In genomic region chr1:247530785-247531184, GRCh38 we compare ENCODE assay signal across 3 cellular contexts.
TF ChIP-seq lines count a peak whose summit lies in the region.

No MANE protein-coding gene starts in this region.

TF ChIP-seq in SK-N-SH, 30 proteins besides CTCF, POLR2A, EP300 and RAD21:
- TF ChIP-seq, protein P1, sequence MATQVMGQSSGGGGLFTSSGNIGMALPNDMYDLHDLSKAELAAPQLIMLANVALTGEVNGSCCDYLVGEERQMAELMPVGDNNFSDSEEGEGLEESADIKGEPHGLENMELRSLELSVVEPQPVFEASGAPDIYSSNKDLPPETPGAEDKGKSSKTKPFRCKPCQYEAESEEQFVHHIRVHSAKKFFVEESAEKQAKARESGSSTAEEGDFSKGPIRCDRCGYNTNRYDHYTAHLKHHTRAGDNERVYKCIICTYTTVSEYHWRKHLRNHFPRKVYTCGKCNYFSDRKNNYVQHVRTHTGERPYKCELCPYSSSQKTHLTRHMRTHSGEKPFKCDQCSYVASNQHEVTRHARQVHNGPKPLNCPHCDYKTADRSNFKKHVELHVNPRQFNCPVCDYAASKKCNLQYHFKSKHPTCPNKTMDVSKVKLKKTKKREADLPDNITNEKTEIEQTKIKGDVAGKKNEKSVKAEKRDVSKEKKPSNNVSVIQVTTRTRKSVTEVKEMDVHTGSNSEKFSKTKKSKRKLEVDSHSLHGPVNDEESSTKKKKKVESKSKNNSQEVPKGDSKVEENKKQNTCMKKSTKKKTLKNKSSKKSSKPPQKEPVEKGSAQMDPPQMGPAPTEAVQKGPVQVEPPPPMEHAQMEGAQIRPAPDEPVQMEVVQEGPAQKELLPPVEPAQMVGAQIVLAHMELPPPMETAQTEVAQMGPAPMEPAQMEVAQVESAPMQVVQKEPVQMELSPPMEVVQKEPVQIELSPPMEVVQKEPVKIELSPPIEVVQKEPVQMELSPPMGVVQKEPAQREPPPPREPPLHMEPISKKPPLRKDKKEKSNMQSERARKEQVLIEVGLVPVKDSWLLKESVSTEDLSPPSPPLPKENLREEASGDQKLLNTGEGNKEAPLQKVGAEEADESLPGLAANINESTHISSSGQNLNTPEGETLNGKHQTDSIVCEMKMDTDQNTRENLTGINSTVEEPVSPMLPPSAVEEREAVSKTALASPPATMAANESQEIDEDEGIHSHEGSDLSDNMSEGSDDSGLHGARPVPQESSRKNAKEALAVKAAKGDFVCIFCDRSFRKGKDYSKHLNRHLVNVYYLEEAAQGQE (IDR thresholded peaks at IDR 0.05; ENCODE audit: low read depth, low read length): no peak

TF ChIP-seq in SK-N-SH treated with all-trans-retinoic acid at 6 μM for 48 hours, 23 proteins besides CTCF, POLR2A, EP300 and RAD21 (continued from another document):
- TF ChIP-seq, protein P2, sequence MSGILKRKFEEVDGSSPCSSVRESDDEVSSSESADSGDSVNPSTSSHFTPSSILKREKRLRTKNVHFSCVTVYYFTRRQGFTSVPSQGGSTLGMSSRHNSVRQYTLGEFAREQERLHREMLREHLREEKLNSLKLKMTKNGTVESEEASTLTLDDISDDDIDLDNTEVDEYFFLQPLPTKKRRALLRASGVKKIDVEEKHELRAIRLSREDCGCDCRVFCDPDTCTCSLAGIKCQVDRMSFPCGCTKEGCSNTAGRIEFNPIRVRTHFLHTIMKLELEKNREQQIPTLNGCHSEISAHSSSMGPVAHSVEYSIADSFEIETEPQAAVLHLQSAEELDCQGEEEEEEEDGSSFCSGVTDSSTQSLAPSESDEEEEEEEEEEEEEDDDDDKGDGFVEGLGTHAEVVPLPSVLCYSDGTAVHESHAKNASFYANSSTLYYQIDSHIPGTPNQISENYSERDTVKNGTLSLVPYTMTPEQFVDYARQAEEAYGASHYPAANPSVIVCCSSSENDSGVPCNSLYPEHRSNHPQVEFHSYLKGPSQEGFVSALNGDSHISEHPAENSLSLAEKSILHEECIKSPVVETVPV (CRISPR knock-in tag; IDR thresholded peaks at IDR 0.05): no peak
- TF ChIP-seq ARNTL (CRISPR knock-in tag; IDR thresholded peaks at IDR 0.05; ENCODE audit: borderline replicate concordance, low read depth): no peak

TF ChIP-seq in GM23338, 12 proteins besides CTCF, POLR2A, EP300 and RAD21 (continued from another document):
- TF ChIP-seq, protein P1 (IDR thresholded peaks at IDR 0.05; ENCODE audit: unreplicated experiment): no peak
- TF ChIP-seq, protein P3, sequence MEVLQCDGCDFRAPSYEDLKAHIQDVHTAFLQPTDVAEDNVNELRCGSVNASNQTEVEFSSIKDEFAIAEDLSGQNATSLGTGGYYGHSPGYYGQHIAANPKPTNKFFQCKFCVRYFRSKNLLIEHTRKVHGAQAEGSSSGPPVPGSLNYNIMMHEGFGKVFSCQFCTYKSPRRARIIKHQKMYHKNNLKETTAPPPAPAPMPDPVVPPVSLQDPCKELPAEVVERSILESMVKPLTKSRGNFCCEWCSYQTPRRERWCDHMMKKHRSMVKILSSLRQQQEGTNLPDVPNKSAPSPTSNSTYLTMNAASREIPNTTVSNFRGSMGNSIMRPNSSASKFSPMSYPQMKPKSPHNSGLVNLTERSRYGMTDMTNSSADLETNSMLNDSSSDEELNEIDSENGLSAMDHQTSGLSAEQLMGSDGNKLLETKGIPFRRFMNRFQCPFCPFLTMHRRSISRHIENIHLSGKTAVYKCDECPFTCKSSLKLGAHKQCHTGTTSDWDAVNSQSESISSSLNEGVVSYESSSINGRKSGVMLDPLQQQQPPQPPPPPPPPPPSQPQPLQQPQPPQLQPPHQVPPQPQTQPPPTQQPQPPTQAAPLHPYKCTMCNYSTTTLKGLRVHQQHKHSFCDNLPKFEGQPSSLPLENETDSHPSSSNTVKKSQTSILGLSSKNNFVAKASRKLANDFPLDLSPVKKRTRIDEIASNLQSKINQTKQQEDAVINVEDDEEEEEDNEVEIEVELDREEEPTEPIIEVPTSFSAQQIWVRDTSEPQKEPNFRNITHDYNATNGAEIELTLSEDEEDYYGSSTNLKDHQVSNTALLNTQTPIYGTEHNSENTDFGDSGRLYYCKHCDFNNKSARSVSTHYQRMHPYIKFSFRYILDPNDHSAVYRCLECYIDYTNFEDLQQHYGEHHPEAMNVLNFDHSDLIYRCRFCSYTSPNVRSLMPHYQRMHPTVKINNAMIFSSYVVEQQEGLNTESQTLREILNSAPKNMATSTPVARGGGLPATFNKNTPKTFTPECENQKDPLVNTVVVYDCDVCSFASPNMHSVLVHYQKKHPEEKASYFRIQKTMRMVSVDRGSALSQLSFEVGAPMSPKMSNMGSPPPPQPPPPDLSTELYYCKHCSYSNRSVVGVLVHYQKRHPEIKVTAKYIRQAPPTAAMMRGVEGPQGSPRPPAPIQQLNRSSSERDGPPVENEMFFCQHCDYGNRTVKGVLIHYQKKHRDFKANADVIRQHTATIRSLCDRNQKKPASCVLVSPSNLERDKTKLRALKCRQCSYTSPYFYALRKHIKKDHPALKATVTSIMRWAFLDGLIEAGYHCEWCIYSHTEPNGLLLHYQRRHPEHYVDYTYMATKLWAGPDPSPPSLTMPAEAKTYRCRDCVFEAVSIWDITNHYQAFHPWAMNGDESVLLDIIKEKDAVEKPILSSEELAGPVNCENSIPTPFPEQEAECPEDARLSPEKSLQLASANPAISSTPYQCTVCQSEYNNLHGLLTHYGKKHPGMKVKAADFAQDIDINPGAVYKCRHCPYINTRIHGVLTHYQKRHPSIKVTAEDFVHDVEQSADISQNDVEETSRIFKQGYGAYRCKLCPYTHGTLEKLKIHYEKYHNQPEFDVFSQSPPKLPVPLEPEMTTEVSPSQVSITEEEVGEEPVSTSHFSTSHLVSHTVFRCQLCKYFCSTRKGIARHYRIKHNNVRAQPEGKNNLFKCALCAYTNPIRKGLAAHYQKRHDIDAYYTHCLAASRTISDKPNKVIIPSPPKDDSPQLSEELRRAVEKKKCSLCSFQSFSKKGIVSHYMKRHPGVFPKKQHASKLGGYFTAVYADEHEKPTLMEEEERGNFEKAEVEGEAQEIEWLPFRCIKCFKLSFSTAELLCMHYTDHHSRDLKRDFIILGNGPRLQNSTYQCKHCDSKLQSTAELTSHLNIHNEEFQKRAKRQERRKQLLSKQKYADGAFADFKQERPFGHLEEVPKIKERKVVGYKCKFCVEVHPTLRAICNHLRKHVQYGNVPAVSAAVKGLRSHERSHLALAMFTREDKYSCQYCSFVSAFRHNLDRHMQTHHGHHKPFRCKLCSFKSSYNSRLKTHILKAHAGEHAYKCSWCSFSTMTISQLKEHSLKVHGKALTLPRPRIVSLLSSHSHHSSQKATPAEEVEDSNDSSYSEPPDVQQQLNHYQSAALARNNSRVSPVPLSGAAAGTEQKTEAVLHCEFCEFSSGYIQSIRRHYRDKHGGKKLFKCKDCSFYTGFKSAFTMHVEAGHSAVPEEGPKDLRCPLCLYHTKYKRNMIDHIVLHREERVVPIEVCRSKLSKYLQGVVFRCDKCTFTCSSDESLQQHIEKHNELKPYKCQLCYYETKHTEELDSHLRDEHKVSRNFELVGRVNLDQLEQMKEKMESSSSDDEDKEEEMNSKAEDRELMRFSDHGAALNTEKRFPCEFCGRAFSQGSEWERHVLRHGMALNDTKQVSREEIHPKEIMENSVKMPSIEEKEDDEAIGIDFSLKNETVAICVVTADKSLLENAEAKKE (CRISPR knock-in tag; IDR thresholded peaks at IDR 0.05): no peak
- TF ChIP-seq EZH2phosphoT487 (IDR thresholded peaks at IDR 0.05; ENCODE audit: unreplicated experiment) (no peak), CREB1 (CRISPR knock-in tag; IDR thresholded peaks at IDR 0.05; ENCODE audit: low read depth) (no peak), NANOG (IDR thresholded peaks at IDR 0.05; ENCODE audit: borderline replicate concordance) (no peak), POLR2AphosphoS5 (IDR thresholded peaks at IDR 0.05; ENCODE audit: low read depth) (no peak), STAT1 (IDR thresholded peaks at IDR 0.05; ENCODE audit: unreplicated experiment) (no peak), ZNF114 (CRISPR knock-in tag; IDR thresholded peaks at IDR 0.05) (no peak)
